8 cellular contexts compared by ENCODE assay signal in genomic region chr7:98211221-98211675, GRCh38. TPM values are rescaled to one million over a fixed set of nuclear protein-coding genes. Genes with fewer than 3 reads are reported as not detected.
DNase-seq lines count a peak whose midpoint lies in the region; FAIRE-seq and TF ChIP-seq lines count a peak whose summit lies in the region.

BHLHA15 (plus strand) TSS chr7:98211439; CDS start chr7:98212310, 871 bp downstream.

- TF ChIP-seq CTCF in astrocyte of the spinal cord (IDR thresholded peaks at IDR 0.05; ENCODE audit: low read depth, low read length) (no peak), kidney (IDR thresholded peaks at IDR 0.05; ENCODE audit: borderline replicate concordance, extremely low read depth, insufficient read depth) (no peak), stomach (IDR thresholded peaks at IDR 0.05) (no peak)

- TF ChIP-seq POLR2A in stomach (IDR thresholded peaks at IDR 0.05): no peak

- intact Hi-C loops in kidney (cut with DNase I): no loop called here
- intact Hi-C loops in stomach (cut with DNase I; ENCODE audit: low total_unique reads): no loop called here

- H3K4me3 ChIP-seq in astrocyte of the spinal cord (ENCODE audit: low read depth, low read length) (peak within 1 kb of the TSS; percentile 36), kidney (ENCODE audit: low read length in 2 of 2) (peak within 1 kb of the TSS in 1 of 2 donors; percentile 3), stomach (peak within 1 kb of the TSS; percentile 47 to 55 (median 50))

- no peak for TF ChIP-seq EP300 in stomach (IDR thresholded peaks at IDR 0.05)

- H3K4me1 ChIP-seq in kidney (ENCODE audit: control insufficient read depth in 1 of 2, insufficient read depth in 1 of 2, low read depth in 1 of 2, low read length in 2 of 2) (no peaks in the 10 kb centered on the region), stomach (peaks cover 17 to 47% (median 32%) of the 10 kb centered on the region in 4 donors)

- H3K36me3 ChIP-seq in kidney (ENCODE audit: control insufficient read depth in 1 of 2, insufficient read depth in 2 of 2, low read length in 2 of 2): peaks cover 0 to 6% of the 10 kb centered on the region in 2 donors
- H3K36me3 ChIP-seq in stomach: peaks cover 6 to 28% (median 25%) of the 10 kb centered on the region in 4 donors

- no peak within 1 kb of the TSS for H3K9ac ChIP-seq in kidney (ENCODE audit: low read length in 2 of 2)

- DNase-seq in NCI-H82 (lab: John Stamatoyannopoulos, UW) (peak; percentile 69), NCI-H82 treated with DMSO at 0.1 percent for 48 hours (lab: John Stamatoyannopoulos, UW; ENCODE audit: unreplicated experiment) (no peak), NCI-H2227 (lab: John Stamatoyannopoulos, UW; ENCODE audit: unreplicated experiment) (peak; percentile 68), astrocyte of the spinal cord (ENCODE audit: low read depth, low spot score) (no peak), kidney (peak; percentile 84), stomach (peak; percentile 90), cerebellar nuclear complex (lab: John Stamatoyannopoulos, UW) (no peak), amniotic stem cell (lab: John Stamatoyannopoulos, UW) (no peak)

- in situ Hi-C loops in astrocyte of the spinal cord (cut with HindIII; ENCODE audit: low sequenced_read_pairs): no loop called here

- 1 to 5% (median 3%) methylated on average over 12 to 35 of the region's 45 CpGs; no CpG with 5 or more reads in 1 of the 5 donors for WGBS in stomach, 5 donors

- peaks cover 0 to 22% (median 7%) of the 10 kb centered on the region in 3 donors for H3K27me3 ChIP-seq in stomach

- H3K9me3 ChIP-seq in kidney (ENCODE audit: control insufficient read depth in 1 of 2, low read length in 2 of 2) (no peaks in the 10 kb centered on the region), stomach (no peaks in the 10 kb centered on the region)

- no peak for FAIRE-seq in kidney (lab: Jason Lieb, UNC)

- no peak within 1 kb of the TSS for H3K27ac ChIP-seq in kidney (ENCODE audit: low read depth in 2 of 2, low read length in 2 of 2)
- H3K27ac ChIP-seq in stomach: peak within 1 kb of the TSS; percentile 69 to 83 (median 78)

RNA-seq across cellular contexts. Expression of gene BHLHA15, which starts in this region (rescaled TPM):
- total RNA-seq in kidney: 3.1 TPM
- polyA plus RNA-seq in kidney (ENCODE audit: insufficient read depth, low read depth, low replicate concordance): not detected
- total RNA-seq in stomach: 100 to 1,000 TPM in 1 of 5 donors, 10 to 100 TPM in 1, 1 to 10 TPM in 1, not detected in 2; 6.4 to 108 (median 20.1) TPM
- 10 to 100 TPM in 1 of 3 donors, 1 to 10 TPM in 2; 1.3 to 14.5 (median 8.1) TPM for polyA plus RNA-seq in stomach

Comparison
In these comparisons a context has a peak if more than half of its experiments do, and no peak if none do; other contexts are left out.
1. DNase-seq: peak in NCI-H82 (single experiment), NCI-H2227 (single experiment), kidney (single experiment) and stomach (single experiment); none in NCI-H82 treated with DMSO at 0.1 percent for 48 hours (single experiment), astrocyte of the spinal cord (single experiment), cerebellar nuclear complex (0 of 2) and amniotic stem cell (single experiment).
2. H3K27ac ChIP-seq: peak in stomach (5 of 5); none in kidney (0 of 2).